15 cellular contexts compared by ENCODE assay signal in genomic region chr20:34402461-34402860, GRCh38. TPM values are rescaled to one million over a fixed set of nuclear protein-coding genes. Genes with fewer than 3 reads are reported as not detected.
DNase-seq lines count a peak whose midpoint lies in the region; ATAC-seq and TF ChIP-seq lines count a peak whose summit lies in the region.
"Had no signal": no experiment of that assay in that cellular context is flagged by ENCODE, and none has a peak within 500 bp of the region (broad histone marks: within the 10 kb centered on the region; RNA-seq: fewer than 3 reads in every experiment).

No MANE protein-coding gene starts in this region.

- H3K4me3 ChIP-seq in right lobe of liver = no peak overlapping the region
- H3K4me3 ChIP-seq: adrenal gland had no signal

- H3K36me3 ChIP-seq in right lobe of liver = peaks cover 0 to 11% (median 0%) of the 10 kb centered on the region in 4 donors

- TF ChIP-seq CTCF in natural killer cell (IDR thresholded peaks at IDR 0.05) (no peak), right lobe of liver (IDR thresholded peaks at IDR 0.05) (no peak)

- H3K27ac Mint-ChIP-seq in natural killer cell = peak overlapping the region; percentile 81 to 84
- H3K27ac Mint-ChIP-seq in natural killer cell treated with Interleukin-12 subunit alpha and Interleukin-12 subunit beta and Interleukin-15 and Interleukin-18, amount 100 ng/mL, for 72 hours = no peak overlapping the region
- H3K27ac Mint-ChIP-seq in T-helper 17 cell = peak overlapping the region; percentile 90

- ATAC-seq in natural killer cell (no peak), T-helper 17 cell (no peak), right lobe of liver (peak in 1 of 4 donors; percentile 3)
- ATAC-seq in natural killer cell treated with Interleukin-12 subunit alpha and Interleukin-12 subunit beta and Interleukin-15 and Interleukin-18, amount 100 ng/mL, for 72 hours = no peak
- ATAC-seq: activated CD8-positive, alpha-beta T cell treated with anti-CD3 and anti-CD28 coated beads, Interleukin-2, amount 10 ng/mL, durations not matched to agents 7 days and 5 days; HCT116 had no signal

- peaks cover 6% of the 10 kb centered on the region for H3K36me3 Mint-ChIP-seq in natural killer cell
- H3K36me3 Mint-ChIP-seq in natural killer cell treated with Interleukin-12 subunit alpha and Interleukin-12 subunit beta and Interleukin-15 and Interleukin-18, amount 100 ng/mL, for 72 hours = peaks cover 10% of the 10 kb centered on the region
- peaks cover 4% of the 10 kb centered on the region for H3K36me3 Mint-ChIP-seq in T-helper 17 cell (ENCODE audit: low read depth)

- H3K27me3 Mint-ChIP-seq in natural killer cell (ENCODE audit: low read depth in 2 of 2) (no peaks in the 10 kb centered on the region), T-helper 17 cell (no peaks in the 10 kb centered on the region)
- H3K27me3 Mint-ChIP-seq in natural killer cell treated with Interleukin-12 subunit alpha and Interleukin-12 subunit beta and Interleukin-15 and Interleukin-18, amount 100 ng/mL, for 72 hours = no peaks in the 10 kb centered on the region

- no peaks in the 10 kb centered on the region for H3K27me3 ChIP-seq in right lobe of liver
- H3K27me3 ChIP-seq: adrenal gland had no signal

- H3K4me3 Mint-ChIP-seq in natural killer cell (no peak overlapping the region), T-helper 17 cell (no peak overlapping the region)
- H3K4me3 Mint-ChIP-seq in natural killer cell treated with Interleukin-12 subunit alpha and Interleukin-12 subunit beta and Interleukin-15 and Interleukin-18, amount 100 ng/mL, for 72 hours = no peak overlapping the region
- H3K4me3 Mint-ChIP-seq: activated CD8-positive, alpha-beta T cell treated with anti-CD3 and anti-CD28 coated beads, Interleukin-2, amount 10 ng/mL, durations not matched to agents 7 days and 5 days had no signal

- DNase-seq in natural killer cell (no peak), T-helper 17 cell (no peak), right lobe of liver (no peak), hepatic stellate cell (ENCODE audit: low spot score) (no peak), DMS53 (lab: John Stamatoyannopoulos, UW) (no peak), NCI-H526 (lab: John Stamatoyannopoulos, UW) (no peak), NCI-H2196 treated with DMSO at 0.1 percent for 48 hours (lab: John Stamatoyannopoulos, UW; ENCODE audit: unreplicated experiment) (no peak)
- no peak for DNase-seq in natural killer cell treated with Interleukin-12 subunit alpha and Interleukin-12 subunit beta and Interleukin-15 and Interleukin-18, amount 100 ng/mL, for 72 hours (ENCODE audit: low spot score)
- DNase-seq: activated CD8-positive, alpha-beta T cell treated with anti-CD3 and anti-CD28 coated beads, Interleukin-2, amount 10 ng/mL, durations not matched to agents 7 days and 5 days; adrenal gland; DMS 273 treated with DMSO at 0.1 percent for 48 hours; NCI-H2029; NCI-H524 had no signal

- no peak for TF ChIP-seq POLR2A in right lobe of liver (IDR thresholded peaks at IDR 0.05)

- intact Hi-C loops in natural killer cell (cut with micrococcal nuclease) (no loop called here), right lobe of liver (cut with DNase I) (no loop called here)

- no peaks in the 10 kb centered on the region for H3K9me3 Mint-ChIP-seq in natural killer cell
- no peaks in the 10 kb centered on the region for H3K9me3 Mint-ChIP-seq in natural killer cell treated with Interleukin-12 subunit alpha and Interleukin-12 subunit beta and Interleukin-15 and Interleukin-18, amount 100 ng/mL, for 72 hours

- H3K4me1 Mint-ChIP-seq in natural killer cell = peaks cover 57% of the 10 kb centered on the region in 2 donors
- peaks cover 32 to 40% of the 10 kb centered on the region in 2 donors for H3K4me1 Mint-ChIP-seq in natural killer cell treated with Interleukin-12 subunit alpha and Interleukin-12 subunit beta and Interleukin-15 and Interleukin-18, amount 100 ng/mL, for 72 hours (ENCODE audit: low read depth in 2 of 2)
- peaks cover 32% of the 10 kb centered on the region for H3K4me1 Mint-ChIP-seq in T-helper 17 cell

- H3K27ac ChIP-seq in right lobe of liver = peak overlapping the region in 2 of 3 donors; percentile 65 to 71
- H3K27ac ChIP-seq: adrenal gland, VCaP had no signal

- H3K9me3 ChIP-seq in T-helper 17 cell (ENCODE audit: control insufficient read depth, low read length, poor library complexity, severe bottlenecking) (no peaks in the 10 kb centered on the region), right lobe of liver (no peaks in the 10 kb centered on the region)
- H3K9me3 ChIP-seq: adrenal gland had no signal

- WGBS in right lobe of liver (ENCODE audit: insufficient coverage, low coverage, low lambda C conversion rate, missing lambda C conversion rate) = 14% methylated on average over 1 of the region's 1 CpG

- peaks cover 0 to 86% (median 43%) of the 10 kb centered on the region in 4 donors for H3K4me1 ChIP-seq in right lobe of liver

RNA-seq across cellular contexts. Expression of gene ITCH, which starts 39.4 kb away (rescaled TPM):
- 100 to 1,000 TPM; 157 to 182 (median 163) TPM for total RNA-seq in natural killer cell
- 10 to 100 TPM; 79.5 to 83.6 TPM for total RNA-seq in natural killer cell treated with Interleukin-12 subunit alpha and Interleukin-12 subunit beta and Interleukin-15 and Interleukin-18, amount 100 ng/mL, for 72 hours
- total RNA-seq in T-helper 17 cell = 10 to 100 TPM; 44.4 to 53.4 TPM
- total RNA-seq in right lobe of liver = 10 to 100 TPM; 32.8 to 71.4 (median 44.1) TPM

Comparison
In these comparisons a context has a peak if more than half of its experiments do, and no peak if none do; other contexts are left out.
1. H3K27ac Mint-ChIP-seq: peak in natural killer cell (2 of 2) and T-helper 17 cell (single experiment); none in natural killer cell treated with Interleukin-12 subunit alpha and Interleukin-12 subunit beta and Interleukin-15 and Interleukin-18, amount 100 ng/mL, for 72 hours (0 of 2).